Comparison of ENCODE assay signal across 14 cellular contexts in genomic region chr4:163744861-163745260, GRCh38.
A peak's percentile ranks its signal among the peaks of the same experiment; 100 is the strongest.
DNase-seq lines count a peak whose midpoint lies in the region; ATAC-seq lines count a peak whose summit lies in the region.
"Had no signal": no experiment of that assay in that cellular context is flagged by ENCODE, and none has a peak within 500 bp of the region (broad histone marks: within the 10 kb centered on the region; RNA-seq: fewer than 3 reads in every experiment).

No MANE protein-coding gene starts in this region.

- ATAC-seq in GM18498 (IDR thresholded peaks at IDR 0.05; ENCODE audit: unreplicated experiment) (peak; percentile 93), GM19452 (IDR thresholded peaks at IDR 0.05; ENCODE audit: unreplicated experiment) (peak; percentile 94), HG02870 (IDR thresholded peaks at IDR 0.05; ENCODE audit: unreplicated experiment) (peak; percentile 95), HG03521 (IDR thresholded peaks at IDR 0.05; ENCODE audit: unreplicated experiment) (peak; percentile 94)
- ATAC-seq: activated CD4-positive, CD25-positive, alpha-beta regulatory T cell treated with anti-CD3 and anti-CD28 coated beads, Interleukin-2, amount 50 U/mL, for 24 hours had no signal

- DNase-seq in A172 (ENCODE audit: low spot score) = no peak
- no peak for DNase-seq in NCI-H82 (lab: John Stamatoyannopoulos, UW)
- DNase-seq in amniotic stem cell (lab: John Stamatoyannopoulos, UW) = no peak
- DNase-seq in GF-D8 (lab: John Stamatoyannopoulos, UW) = no peak
- DNase-seq: activated naive CD4-positive, alpha-beta T cell treated with Interleukin-2 at 50 U/mL for 16 hours; AML-193; cortex of kidney; ovary; stimulated activated CD4-positive, alpha-beta T cell treated with anti-CD3 and anti-CD28 coated beads, Interleukin-1b, Interleukin-23, amount 100 ng/mL, for 48 hours had no signal
